ENCODE assay signal across 19 cellular contexts in genomic region chr1:162876751-162877150, GRCh38. TPM values are rescaled to one million over a fixed set of nuclear protein-coding genes. Genes with fewer than 3 reads are reported as not detected.
"Had no signal": no experiment of that assay in that cellular context is flagged by ENCODE, and none has a peak within 500 bp of the region (broad histone marks: within the 10 kb centered on the region; RNA-seq: fewer than 3 reads in every experiment).

No MANE protein-coding gene starts in this region.

- H3K9me3 ChIP-seq: body of pancreas, gastrocnemius medialis, lower lobe of right lung, tibial artery had no signal

- H3K27me3 ChIP-seq: body of pancreas, gastrocnemius medialis, tibial artery had no signal

- H3K4me1 ChIP-seq: lower lobe of right lung had no signal

- H3K36me3 ChIP-seq: gastrocnemius medialis, lower lobe of right lung, tibial artery had no signal

- H3K27ac ChIP-seq: body of pancreas, gastrocnemius medialis, lower lobe of right lung, tibial artery had no signal

- H3K4me3 ChIP-seq: body of pancreas, gastrocnemius medialis, lower lobe of right lung, tibial artery had no signal

- DNase-seq: activated CD4-positive, alpha-beta T cell treated with anti-CD3 and anti-CD28 coated beads for 36 hours; activated CD4-positive, alpha-beta T cell treated with anti-CD3 and anti-CD28 coated beads, Interleukin-2, amount 50 U/mL, for 48 hours; activated naive CD4-positive, alpha-beta T cell; activated naive CD8-positive, alpha-beta T cell treated with anti-CD3 and anti-CD28 coated beads, Interleukin-2, amount 10 ng/mL, durations not matched to agents 7 days and 5 days; body of pancreas; caudate nucleus; endodermal cell; gastrocnemius medialis; head of caudate nucleus; lower lobe of right lung; nucleus accumbens; posterior cingulate gyrus; stimulated activated CD4-positive, alpha-beta T cell treated with anti-CD3 and anti-CD28 coated beads, Interleukin-2, amount 100 ng/mL, for 24 hours; stimulated activated naive CD4-positive, alpha-beta T cell treated with Interleukin-2 at 50 U/mL for 16 hours; T-helper 2 cell; tibial artery had no signal

RNA-seq across cellular contexts. Expression of gene CCDC190, which starts 15.8 kb away (rescaled TPM):
- total RNA-seq: activated CD4-positive, alpha-beta T cell treated with anti-CD3 and anti-CD28 coated beads for 36 hours; activated naive CD8-positive, alpha-beta T cell treated with anti-CD3 and anti-CD28 coated beads, Interleukin-2, amount 10 ng/mL, durations not matched to agents 7 days and 5 days; body of pancreas; endodermal cell; epithelial cell of proximal tubule; gastrocnemius medialis; renal cortical epithelial cell; subcutaneous adipose tissue had no signal
